In the genomic region with DNA sequence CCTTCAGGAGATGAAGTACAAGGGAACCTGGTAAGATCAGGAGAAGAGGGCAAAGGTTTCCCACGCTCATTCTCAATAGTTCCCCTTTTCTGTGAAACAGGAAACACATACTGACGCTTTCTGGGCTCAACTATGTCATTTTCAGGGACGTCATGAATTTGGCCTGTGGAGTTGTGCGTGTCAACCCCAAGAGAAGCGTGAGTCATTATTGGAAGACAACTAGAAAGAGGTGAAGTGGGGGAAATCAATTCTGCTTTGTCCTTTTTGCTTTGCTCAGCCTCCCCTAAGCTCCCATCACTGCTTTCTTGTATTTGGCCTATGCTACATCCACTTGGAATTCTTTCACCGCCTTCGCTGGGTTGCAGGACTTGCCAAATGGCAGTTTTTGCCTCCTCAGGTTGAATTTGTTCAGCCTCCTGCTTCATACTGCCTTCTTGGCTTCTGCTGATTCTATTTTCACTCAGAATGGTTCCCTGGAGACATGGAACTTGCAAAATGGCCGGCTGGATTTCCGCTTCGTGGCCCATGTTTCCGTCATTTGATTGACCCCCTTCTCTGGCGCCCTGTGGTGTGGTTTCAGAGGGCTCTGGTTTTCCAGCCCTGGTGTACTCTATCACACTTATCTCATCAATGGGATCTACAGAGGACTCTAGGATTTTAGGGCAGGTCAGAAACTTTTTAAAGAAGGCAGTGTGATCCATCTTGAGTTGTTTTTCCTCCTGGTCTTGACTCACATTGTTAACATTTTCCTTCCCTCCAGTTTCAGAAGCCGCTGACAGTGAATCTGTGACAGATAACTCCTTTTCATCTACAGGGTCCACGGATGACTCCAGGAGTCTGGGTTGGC, we compare ENCODE assay signal across 8 cellular contexts.
A peak's percentile ranks its signal among the peaks of the same experiment; 100 is the strongest.
DNase-seq lines count a peak whose midpoint lies in the region; ATAC-seq, FAIRE-seq and TF ChIP-seq lines count a peak whose summit lies in the region.

No MANE protein-coding gene starts in this region.

- no peaks in the 10 kb centered on the region for H3K27me3 Mint-ChIP-seq in Calu3 (ENCODE audit: unreplicated experiment)
- H3K27me3 Mint-ChIP-seq in activated CD8-positive, alpha-beta T cell treated with anti-CD3 and anti-CD28 coated beads for 36 hours = peaks cover 8% of the 10 kb centered on the region
- H3K27me3 Mint-ChIP-seq in stimulated activated naive CD8-positive, alpha-beta T cell treated with anti-CD3 and anti-CD28 coated beads, Interleukin-15, Interleukin-2, amounts not matched to agents 100 ng/mL and 50 ng/mL, for 24 hours = peaks cover 6% of the 10 kb centered on the region

- H3K9me3 Mint-ChIP-seq in Calu3 (ENCODE audit: low read depth, unreplicated experiment) = no peaks in the 10 kb centered on the region
- no peaks in the 10 kb centered on the region for H3K9me3 Mint-ChIP-seq in activated CD8-positive, alpha-beta T cell treated with anti-CD3 and anti-CD28 coated beads for 36 hours
- H3K9me3 Mint-ChIP-seq in stimulated activated naive CD8-positive, alpha-beta T cell treated with anti-CD3 and anti-CD28 coated beads, Interleukin-15, Interleukin-2, amounts not matched to agents 100 ng/mL and 50 ng/mL, for 24 hours = no peaks in the 10 kb centered on the region

- no peak for TF ChIP-seq CTCF in Calu3 (IDR thresholded peaks at IDR 0.05; ENCODE audit: unreplicated experiment)
- no peak for TF ChIP-seq CTCF in activated CD8-positive, alpha-beta T cell treated with anti-CD3 and anti-CD28 coated beads for 36 hours (IDR thresholded peaks at IDR 0.05)
- no peak for TF ChIP-seq CTCF in dorsolateral prefrontal cortex (IDR thresholded peaks at IDR 0.05 in 54 of 56, conservative IDR thresholded peaks at IDR 0.05 in 2 of 56; ENCODE audit: low read depth in 1 of 56, partially characterized antibody in 56 of 56)

- H3K4me3 ChIP-seq in dorsolateral prefrontal cortex = no peak overlapping the region

- intact Hi-C loops in Calu3 (cut with micrococcal nuclease; ENCODE audit: unreplicated experiment) (no loop called here), dorsolateral prefrontal cortex (cut with DNase I) (loop anchor here in 1 of 2 donors (5.0 kb wide), 1 partner anchor 537 kb away; no protein-coding TSS in a partner anchor)
- intact Hi-C loops in activated CD8-positive, alpha-beta T cell treated with anti-CD3 and anti-CD28 coated beads for 36 hours (cut with micrococcal nuclease) = no loop called here

- H3K4me3 Mint-ChIP-seq in Calu3 (ENCODE audit: low read depth, unreplicated experiment) = no peak overlapping the region
- no peak overlapping the region for H3K4me3 Mint-ChIP-seq in activated CD8-positive, alpha-beta T cell treated with anti-CD3 and anti-CD28 coated beads for 36 hours
- peak overlapping the region; percentile 45 for H3K4me3 Mint-ChIP-seq in stimulated activated naive CD8-positive, alpha-beta T cell treated with anti-CD3 and anti-CD28 coated beads, Interleukin-15, Interleukin-2, amounts not matched to agents 100 ng/mL and 50 ng/mL, for 24 hours

- no peak for DNase-seq in Calu3
- no peak for DNase-seq in GM19239 (ENCODE audit: insufficient read length, low spot score)
- peak; percentile 62 for DNase-seq in activated CD8-positive, alpha-beta T cell treated with anti-CD3 and anti-CD28 coated beads for 36 hours
- no peak for DNase-seq in NCI-H1092 treated with DMSO at 0.1 percent for 48 hours (lab: John Stamatoyannopoulos, UW)
- DNase-seq in dorsolateral prefrontal cortex = no peak
- no peak for DNase-seq in EL

- no peak overlapping the region for H3K27ac ChIP-seq in dorsolateral prefrontal cortex

- FAIRE-seq in GM19239 (lab: Jason Lieb, UNC) = peak; percentile 100

- CTCF ChIA-PET in Calu3 (lab: Charles Lee) = interaction anchor here (1.8 kb wide), 1 partner anchor 14 kb away, joined by 3 read pairs; no protein-coding TSS in a partner anchor
- CTCF ChIA-PET in activated CD8-positive, alpha-beta T cell treated with anti-CD3 and anti-CD28 coated beads for 36 hours (lab: Charles Lee) = interaction anchor here (0.6 to 12.9 kb wide), 3 partner anchors 196 to 231 kb away, joined by 3 to 405 read pairs (median 3); no protein-coding TSS in a partner anchor

- peaks cover 3% of the 10 kb centered on the region for H3K36me3 Mint-ChIP-seq in Calu3 (ENCODE audit: insufficient read depth, unreplicated experiment)
- H3K36me3 Mint-ChIP-seq in activated CD8-positive, alpha-beta T cell treated with anti-CD3 and anti-CD28 coated beads for 36 hours (ENCODE audit: low read depth) = no peaks in the 10 kb centered on the region
- H3K36me3 Mint-ChIP-seq in stimulated activated naive CD8-positive, alpha-beta T cell treated with anti-CD3 and anti-CD28 coated beads, Interleukin-15, Interleukin-2, amounts not matched to agents 100 ng/mL and 50 ng/mL, for 24 hours (ENCODE audit: low read depth) = no peaks in the 10 kb centered on the region

- peaks cover 57% of the 10 kb centered on the region for H3K4me1 Mint-ChIP-seq in Calu3 (ENCODE audit: low read depth, unreplicated experiment)
- H3K4me1 Mint-ChIP-seq in activated CD8-positive, alpha-beta T cell treated with anti-CD3 and anti-CD28 coated beads for 36 hours (ENCODE audit: low read depth) = peaks cover 35% of the 10 kb centered on the region
- H3K4me1 Mint-ChIP-seq in stimulated activated naive CD8-positive, alpha-beta T cell treated with anti-CD3 and anti-CD28 coated beads, Interleukin-15, Interleukin-2, amounts not matched to agents 100 ng/mL and 50 ng/mL, for 24 hours (ENCODE audit: low read depth) = peaks cover 72% of the 10 kb centered on the region

- TSS peak; percentile 82 for BruUV-seq in Calu3 (replicated peaks; lab: Mats Ljungman, UMichigan)

- peak; percentile 75 for ATAC-seq in HG03135 (IDR thresholded peaks at IDR 0.05; ENCODE audit: unreplicated experiment)
- ATAC-seq in activated CD8-positive, alpha-beta T cell treated with anti-CD3 and anti-CD28 coated beads for 36 hours = peak; percentile 97

- POLR2A ChIA-PET in activated CD8-positive, alpha-beta T cell treated with anti-CD3 and anti-CD28 coated beads for 36 hours (lab: Charles Lee) = no interaction called here

- H3K27ac Mint-ChIP-seq in Calu3 (ENCODE audit: unreplicated experiment) = peak overlapping the region; percentile 17
- H3K27ac Mint-ChIP-seq in activated CD8-positive, alpha-beta T cell treated with anti-CD3 and anti-CD28 coated beads for 36 hours = peak overlapping the region; percentile 65
- peak overlapping the region; percentile 81 for H3K27ac Mint-ChIP-seq in stimulated activated naive CD8-positive, alpha-beta T cell treated with anti-CD3 and anti-CD28 coated beads, Interleukin-15, Interleukin-2, amounts not matched to agents 100 ng/mL and 50 ng/mL, for 24 hours

- peaks cover 0 to 5% (median 0%) of the 10 kb centered on the region in 45 donors for H3K27me3 ChIP-seq in dorsolateral prefrontal cortex

Comparison
In these comparisons a context has a peak if more than half of its experiments do, and no peak if none do; other contexts are left out.
1. H3K27ac Mint-ChIP-seq: peak in every context shown above with its lines; median percentile 81 in stimulated activated naive CD8-positive, alpha-beta T cell treated with anti-CD3 and anti-CD28 coated beads, Interleukin-15, Interleukin-2, amounts not matched to agents 100 ng/mL and 50 ng/mL, for 24 hours; 65 in activated CD8-positive, alpha-beta T cell treated with anti-CD3 and anti-CD28 coated beads for 36 hours; 17 in Calu3.